21 cellular contexts compared by ENCODE assay signal in the genomic region with DNA sequence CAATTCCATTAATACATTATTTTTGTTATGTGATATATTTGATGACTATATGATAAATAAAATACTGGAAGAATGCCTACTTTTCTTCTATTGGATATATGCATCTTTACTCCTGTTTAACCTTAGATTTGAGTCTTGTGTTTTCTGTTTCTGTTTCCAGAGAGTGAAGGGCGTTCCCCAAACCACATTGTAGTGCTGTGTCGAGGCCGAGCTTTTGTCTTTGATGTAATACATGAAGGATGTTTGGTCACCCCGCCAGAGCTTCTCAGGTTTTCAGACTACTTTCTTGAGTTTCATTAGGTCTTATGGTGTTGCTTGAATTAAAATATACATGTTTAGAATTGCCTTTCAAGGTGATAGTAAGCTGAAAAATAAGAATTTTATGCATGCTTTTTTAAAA. TPM values are rescaled to one million over a fixed set of nuclear protein-coding genes. Genes with fewer than 3 reads are reported as not detected.
DNase-seq lines count a peak whose midpoint lies in the region; ATAC-seq and TF ChIP-seq lines count a peak whose summit lies in the region.
"Had no signal": no experiment of that assay in that cellular context is flagged by ENCODE, and none has a peak within 500 bp of the region (broad histone marks: within the 10 kb centered on the region; RNA-seq: fewer than 3 reads in every experiment).

No MANE protein-coding gene starts in this region.

- H3K79me2 ChIP-seq in PC-3 (ENCODE audit: low read length), result no peaks in the 10 kb centered on the region

- H3K36me3 Mint-ChIP-seq in natural killer cell (no peaks in the 10 kb centered on the region), Calu3 (ENCODE audit: insufficient read depth, unreplicated experiment) (no peaks in the 10 kb centered on the region)
- H3K36me3 Mint-ChIP-seq in activated T-cell treated with anti-CD3 and anti-CD28 coated beads, Interleukin-2, amount 50 U/mL, for 24 hours (ENCODE audit: low read depth), result peaks cover 11% of the 10 kb centered on the region

- peak; percentile 10 for DNase-seq in activated gamma-delta T cell treated with Interleukin-2 at 50 U/mL for 16 hours
- DNase-seq in activated gamma-delta T cell (lab: John Stamatoyannopoulos, UW), result no peak
- peak in 4 of 5 donors; percentile 3 to 78 (median 16) for DNase-seq in T-helper 1 cell
- DNase-seq in activated effector memory CD4-positive, alpha-beta T cell treated with Interleukin-2 at 50 U/mL for 16 hours, result peak; percentile 20
- DNase-seq in natural killer cell, result no peak
- DNase-seq in PC-3, result no peak
- DNase-seq in Calu3, result no peak
- no peak for DNase-seq in activated T-cell treated with anti-CD3 and anti-CD28 coated beads, Interleukin-2, amount 50 U/mL, for 24 hours
- DNase-seq: DMS153; esophagus squamous epithelium; HCEC 1CT; kidney glomerular epithelial cell; naive B cell; NCI-H1417 treated with DMSO at 0.1 percent for 48 hours; NCI-H774; ovary; stimulated activated CD4-positive, alpha-beta T cell treated with anti-CD3 and anti-CD28 coated beads, Interleukin-4, amount 100 ng/mL, for 1 hour; uterus had no signal

- H3K4me3 Mint-ChIP-seq in natural killer cell (peak overlapping the region; percentile 18), Calu3 (ENCODE audit: low read depth, unreplicated experiment) (no peak overlapping the region)
- no peak overlapping the region for H3K4me3 Mint-ChIP-seq in activated T-cell treated with anti-CD3 and anti-CD28 coated beads, Interleukin-2, amount 50 U/mL, for 24 hours
- H3K4me3 Mint-ChIP-seq: memory B cell, naive B cell had no signal

- no peak overlapping the region for H3K4me2 ChIP-seq in PC-3 (ENCODE audit: low read length)
- H3K4me2 ChIP-seq: BLaER1 treated with 17β-estradiol and CSF1 and Interleukin-3, amounts not matched to agents 10 nM and 100 nM had no signal

- POLR2A ChIA-PET in PC-3 (lab: Charles Lee; ENCODE audit: unreplicated experiment), result no interaction called here

- intact Hi-C loops in natural killer cell (cut with micrococcal nuclease) (no loop called here), PC-3 (cut with micrococcal nuclease) (no loop called here), Calu3 (cut with micrococcal nuclease; ENCODE audit: unreplicated experiment) (no loop called here)

- BruUV-seq in PC-3 (replicated peaks; lab: Mats Ljungman, UMichigan) (no TSS peak), Calu3 (replicated peaks; lab: Mats Ljungman, UMichigan) (no TSS peak)

- H3K27me3 Mint-ChIP-seq in natural killer cell (ENCODE audit: low read depth in 2 of 2) (no peaks in the 10 kb centered on the region), Calu3 (ENCODE audit: unreplicated experiment) (no peaks in the 10 kb centered on the region)
- no peaks in the 10 kb centered on the region for H3K27me3 Mint-ChIP-seq in activated T-cell treated with anti-CD3 and anti-CD28 coated beads, Interleukin-2, amount 50 U/mL, for 24 hours
- H3K27me3 Mint-ChIP-seq: memory B cell, naive B cell had no signal

- no peaks in the 10 kb centered on the region for H3F3A ChIP-seq in PC-3 (ENCODE audit: low read length, unreplicated experiment)

- H3K27ac Mint-ChIP-seq in natural killer cell (peak overlapping the region in 1 of 2 donors; percentile 43), Calu3 (ENCODE audit: unreplicated experiment) (no peak overlapping the region)
- no peak overlapping the region for H3K27ac Mint-ChIP-seq in activated T-cell treated with anti-CD3 and anti-CD28 coated beads, Interleukin-2, amount 50 U/mL, for 24 hours
- H3K27ac Mint-ChIP-seq: memory B cell, naive B cell had no signal

- peak; percentile 83 to 94 (median 92) for ATAC-seq in natural killer cell
- ATAC-seq in PC-3, result no peak

- no peak overlapping the region for H3K4me3 ChIP-seq in PC-3 (ENCODE audit: low read length)
- H3K4me3 ChIP-seq: BLaER1 treated with 17β-estradiol and CSF1 and Interleukin-3, amounts not matched to agents 10 nM and 100 nM; esophagus squamous epithelium; ovary; suprapubic skin; uterus had no signal

- H3K9me3 ChIP-seq in PC-3 (ENCODE audit: low read length), result no peaks in the 10 kb centered on the region
- H3K9me3 ChIP-seq: BLaER1 treated with 17β-estradiol and CSF1 and Interleukin-3, amounts not matched to agents 10 nM and 100 nM; esophagus squamous epithelium; ovary; suprapubic skin; uterus had no signal

- peaks cover 6% of the 10 kb centered on the region for H3K4me1 ChIP-seq in PC-3 (ENCODE audit: insufficient read depth, low read length)
- H3K4me1 ChIP-seq: BLaER1 treated with 17β-estradiol and CSF1 and Interleukin-3, amounts not matched to agents 10 nM and 100 nM; suprapubic skin; uterus had no signal

- no peak overlapping the region for H2AFZ ChIP-seq in PC-3 (ENCODE audit: low read length)

- no peaks in the 10 kb centered on the region for H3K9me3 Mint-ChIP-seq in natural killer cell
- no peaks in the 10 kb centered on the region for H3K9me3 Mint-ChIP-seq in Calu3 (ENCODE audit: low read depth, unreplicated experiment)
- no peaks in the 10 kb centered on the region for H3K9me3 Mint-ChIP-seq in activated T-cell treated with anti-CD3 and anti-CD28 coated beads, Interleukin-2, amount 50 U/mL, for 24 hours
- H3K9me3 Mint-ChIP-seq: memory B cell, naive B cell had no signal

- TF ChIP-seq CTCF in natural killer cell (IDR thresholded peaks at IDR 0.05), result no peak
- no peak for TF ChIP-seq CTCF in PC-3 (conservative IDR thresholded peaks at IDR 0.05; ENCODE audit: low read depth, low read length)
- no peak for TF ChIP-seq CTCF in Calu3 (IDR thresholded peaks at IDR 0.05; ENCODE audit: unreplicated experiment)

- H3K4me1 Mint-ChIP-seq in natural killer cell (no peaks in the 10 kb centered on the region), Calu3 (ENCODE audit: low read depth, unreplicated experiment) (no peaks in the 10 kb centered on the region)
- H3K4me1 Mint-ChIP-seq in activated T-cell treated with anti-CD3 and anti-CD28 coated beads, Interleukin-2, amount 50 U/mL, for 24 hours (ENCODE audit: low read depth), result peaks cover 6% of the 10 kb centered on the region
- H3K4me1 Mint-ChIP-seq: memory B cell, naive B cell had no signal

- H3K36me3 ChIP-seq in PC-3 (ENCODE audit: low read depth, low read length), result no peaks in the 10 kb centered on the region
- H3K36me3 ChIP-seq: BLaER1 treated with 17β-estradiol and CSF1 and Interleukin-3, amounts not matched to agents 10 nM and 100 nM; ovary; uterus had no signal

- H4K20me1 ChIP-seq in PC-3 (ENCODE audit: low read length), result no peaks in the 10 kb centered on the region
- H4K20me1 ChIP-seq: BLaER1 treated with 17β-estradiol and CSF1 and Interleukin-3, amounts not matched to agents 10 nM and 100 nM had no signal

- H3K9me2 ChIP-seq in PC-3 (replicated peaks; ENCODE audit: low read length), result no peaks in the 10 kb centered on the region

- no peak overlapping the region for H3K9ac ChIP-seq in PC-3 (ENCODE audit: low read length)
- H3K9ac ChIP-seq: BLaER1 treated with 17β-estradiol and CSF1 and Interleukin-3, amounts not matched to agents 10 nM and 100 nM had no signal

- no peaks in the 10 kb centered on the region for H3K27me3 ChIP-seq in PC-3 (ENCODE audit: low read length)
- H3K27me3 ChIP-seq: BLaER1 treated with 17β-estradiol and CSF1 and Interleukin-3, amounts not matched to agents 10 nM and 100 nM; esophagus squamous epithelium; ovary; suprapubic skin; uterus had no signal

- no peak overlapping the region for H3K27ac ChIP-seq in PC-3 (ENCODE audit: low read length)
- H3K27ac ChIP-seq: BLaER1 treated with 17β-estradiol and CSF1 and Interleukin-3, amounts not matched to agents 10 nM and 100 nM; esophagus squamous epithelium; ovary; suprapubic skin; uterus had no signal

- CTCF ChIA-PET in PC-3 (lab: Charles Lee), result no interaction called here
- CTCF ChIA-PET in Calu3 (lab: Charles Lee), result no interaction called here

RNA-seq across cellular contexts. Expression of a gene that starts 23.8 kb away (rescaled TPM):
- total RNA-seq in natural killer cell (10 to 100 TPM; 17.5 to 19.0 (median 17.9) TPM), PC-3 (2014; rRNA removed) (6.9 and 7.7 TPM in 2 replicates), Calu3 (2022) (7.3 and 9.1 TPM in 2 replicates)

Comparison
In these comparisons a context has a peak if more than half of its experiments do, and no peak if none do; other contexts are left out.
1. DNase-seq: peak in activated gamma-delta T cell treated with Interleukin-2 at 50 U/mL for 16 hours (single experiment), T-helper 1 cell (4 of 5) and activated effector memory CD4-positive, alpha-beta T cell treated with Interleukin-2 at 50 U/mL for 16 hours (single experiment); none in activated gamma-delta T cell (single experiment), natural killer cell (single experiment), PC-3 (single experiment), Calu3 (single experiment) and activated T-cell treated with anti-CD3 and anti-CD28 coated beads, Interleukin-2, amount 50 U/mL, for 24 hours (single experiment).